Comparison of ENCODE assay signal across 1 cellular context in genomic region chr1:160340866-160341265, GRCh38.
TF ChIP-seq lines count a peak whose summit lies in the region.

No MANE protein-coding gene starts in this region.

TF ChIP-seq in neural cell, 6 proteins besides CTCF, POLR2A, EP300 and RAD21 (continued from another document):
- TF ChIP-seq EZH2 (IDR thresholded peaks at IDR 0.05; ENCODE audit: borderline replicate concordance, insufficient read depth, low read length, poor library complexity, severe bottlenecking) = no peak
- TF ChIP-seq SMC3 (conservative IDR thresholded peaks at IDR 0.05; ENCODE audit: poor library complexity) = no peak
- no peak for TF ChIP-seq TAF1 (IDR thresholded peaks at IDR 0.05; ENCODE audit: low read depth)
